ENCODE assay signal across 24 cellular contexts in genomic region chr18:79620586-79621165, GRCh38.
"Had no signal": no experiment of that assay in that cellular context is flagged by ENCODE, and none has a peak within 500 bp of the region (broad histone marks: within the 10 kb centered on the region; RNA-seq: fewer than 3 reads in every experiment).

No MANE protein-coding gene starts in this region.

- H3K36me3 ChIP-seq: esophagus squamous epithelium, left lung, neutrophil, right atrium auricular region, thoracic aorta, tibial nerve, upper lobe of left lung had no signal

- H3K27me3 Mint-ChIP-seq: stimulated activated naive B cell treated with anti-CD40 and anti-IgM and Interleukin-4, amounts not matched to agents 10 μg/mL and 1 μg/mL and 100 μg/mL, for 72 hours had no signal

- H3K36me3 Mint-ChIP-seq: naive thymus-derived CD4-positive, alpha-beta T cell had no signal

- H3K27ac Mint-ChIP-seq: effector memory CD8-positive, alpha-beta T cell; naive thymus-derived CD4-positive, alpha-beta T cell; progenitor cell of endocrine pancreas; stimulated activated naive B cell treated with anti-CD40 and anti-IgM and Interleukin-4, amounts not matched to agents 10 μg/mL and 1 μg/mL and 100 μg/mL, for 72 hours; stimulated activated naive CD8-positive, alpha-beta T cell treated with anti-CD3 and anti-CD28 coated beads, Interleukin-15, Interleukin-2, amounts not matched to agents 100 ng/mL and 50 ng/mL, for 24 hours had no signal

- H3K4me3 ChIP-seq: esophagus squamous epithelium, left lung, right atrium auricular region, skin epidermis, thoracic aorta, tibial nerve, upper lobe of left lung had no signal

- H3K4me1 ChIP-seq: parathyroid adenoma had no signal

- H3K4me3 Mint-ChIP-seq: effector memory CD8-positive, alpha-beta T cell; naive thymus-derived CD4-positive, alpha-beta T cell; stimulated activated naive B cell treated with anti-CD40 and anti-IgM and Interleukin-4, amounts not matched to agents 10 μg/mL and 1 μg/mL and 100 μg/mL, for 72 hours; stimulated activated naive CD8-positive, alpha-beta T cell treated with anti-CD3 and anti-CD28 coated beads, Interleukin-15, Interleukin-2, amounts not matched to agents 100 ng/mL and 50 ng/mL, for 24 hours had no signal

- H3K27me3 ChIP-seq: right atrium auricular region, tibial nerve had no signal

- DNase-seq: cortex of kidney; effector memory CD8-positive, alpha-beta T cell; erythroblast; esophagus squamous epithelium; foreskin melanocyte; hypothalamus; mammary epithelial cell; mesendoderm; midbrain; naive thymus-derived CD4-positive, alpha-beta T cell; stimulated activated CD4-positive, alpha-beta T cell treated with anti-CD3 and anti-CD28 coated beads, Interleukin-15, amount 100 ng/mL, for 24 hours; stimulated activated CD4-positive, alpha-beta T cell treated with anti-CD3 and anti-CD28 coated beads, Interleukin-2, amount 100 ng/mL, for 48 hours; stimulated activated naive B cell treated with anti-CD40 and anti-IgM and Interleukin-4, amounts not matched to agents 10 μg/mL and 1 μg/mL and 100 μg/mL, for 72 hours had no signal

- ATAC-seq: effector memory CD8-positive, alpha-beta T cell; left lung; naive thymus-derived CD4-positive, alpha-beta T cell; sciatic nerve; stimulated activated naive B cell treated with anti-CD40 and anti-IgM and Interleukin-4, amounts not matched to agents 10 μg/mL and 1 μg/mL and 100 μg/mL, for 72 hours had no signal

- H3K27ac ChIP-seq: esophagus squamous epithelium, left lung, neutrophil, parathyroid adenoma, right atrium auricular region, skin epidermis, thoracic aorta, tibial nerve, upper lobe of left lung had no signal

- H3K9me3 Mint-ChIP-seq: effector memory CD8-positive, alpha-beta T cell; stimulated activated naive CD8-positive, alpha-beta T cell treated with anti-CD3 and anti-CD28 coated beads, Interleukin-15, Interleukin-2, amounts not matched to agents 100 ng/mL and 50 ng/mL, for 24 hours had no signal

- H3K9me3 ChIP-seq: esophagus squamous epithelium, left lung, right atrium auricular region, thoracic aorta, upper lobe of left lung had no signal
